In the genomic region with DNA sequence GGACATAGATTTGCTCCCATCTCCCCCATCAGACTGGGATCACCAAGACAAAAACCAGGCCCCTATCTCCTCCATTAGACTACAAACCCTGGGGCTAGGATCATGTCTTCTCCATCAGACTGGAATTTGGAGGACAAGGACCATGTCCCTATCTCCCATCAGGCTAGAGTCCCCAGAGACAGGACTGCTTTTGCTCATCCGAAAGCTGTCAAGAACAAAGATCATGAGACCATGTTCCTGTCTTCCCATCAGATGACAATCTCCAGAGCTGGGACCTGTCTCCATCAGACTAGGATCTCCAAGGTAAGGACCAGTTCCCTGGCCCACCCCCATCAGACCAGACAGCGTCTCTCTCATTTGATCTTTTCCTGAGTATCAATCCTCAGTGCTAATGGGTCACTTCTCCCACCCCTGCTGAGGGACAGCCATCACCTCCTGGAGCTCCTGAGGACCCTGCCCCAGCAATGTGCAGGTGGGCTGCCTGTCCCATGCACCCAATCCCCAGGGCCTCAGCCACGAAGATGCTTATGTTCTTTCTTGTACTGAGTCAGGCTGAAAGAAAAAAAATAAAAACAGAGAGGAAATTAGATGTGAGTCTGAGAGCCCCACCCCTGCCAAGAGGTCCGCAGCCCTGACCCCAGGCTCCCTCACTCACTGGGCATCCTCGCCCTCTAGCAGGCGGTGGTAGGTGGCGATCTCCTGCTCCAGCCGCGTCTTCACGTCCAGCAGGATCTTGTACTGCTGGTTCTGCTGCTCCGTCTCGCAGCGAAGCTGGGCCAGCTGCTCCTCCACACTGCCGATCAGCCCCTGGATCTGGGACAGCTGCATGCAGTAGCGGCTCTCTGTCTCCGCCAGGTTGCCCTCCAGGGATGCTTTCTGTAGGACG, we compare ENCODE assay signal across 14 cellular contexts.
"Had no signal": no experiment of that assay in that cellular context is flagged by ENCODE, and none has a peak within 500 bp of the region (broad histone marks: within the 10 kb centered on the region; RNA-seq: fewer than 3 reads in every experiment).

No MANE protein-coding gene starts in this region.

- H3K4me1 Mint-ChIP-seq: activated CD4-positive, alpha-beta T cell treated with anti-CD3 and anti-CD28 coated beads, Interleukin-2, amount 10 ng/mL, durations not matched to agents 7 days and 5 days; activated naive CD4-positive, alpha-beta T cell treated with anti-CD3 and anti-CD28 coated beads, Interleukin-2, amount 10 ng/mL, durations not matched to agents 7 days and 5 days had no signal

- H3K4me3 Mint-ChIP-seq: activated CD4-positive, alpha-beta T cell treated with anti-CD3 and anti-CD28 coated beads, Interleukin-2, amount 10 ng/mL, durations not matched to agents 7 days and 5 days; activated naive CD4-positive, alpha-beta T cell treated with anti-CD3 and anti-CD28 coated beads, Interleukin-2, amount 10 ng/mL, durations not matched to agents 7 days and 5 days; stimulated activated memory B cell treated with anti-CD40 and anti-IgM and Interleukin-4, amounts not matched to agents 10 μg/mL and 1 μg/mL and 100 μg/mL, for 72 hours had no signal

- H3K27me3 Mint-ChIP-seq: activated CD4-positive, alpha-beta T cell treated with anti-CD3 and anti-CD28 coated beads, Interleukin-2, amount 10 ng/mL, durations not matched to agents 7 days and 5 days had no signal

- H3K9me3 ChIP-seq: ascending aorta, breast epithelium, left lung, SJCRH30, transverse colon had no signal

- H3K9me3 Mint-ChIP-seq: activated CD4-positive, alpha-beta T cell treated with anti-CD3 and anti-CD28 coated beads, Interleukin-2, amount 10 ng/mL, durations not matched to agents 7 days and 5 days; activated naive CD4-positive, alpha-beta T cell treated with anti-CD3 and anti-CD28 coated beads, Interleukin-2, amount 10 ng/mL, durations not matched to agents 7 days and 5 days; activated T-helper 2 cell treated with anti-CD3 and anti-CD28 coated beads, Interferon-gamma antibody, Interleukin-2, Interleukin-4, amounts not matched to agents 10 μg/mL and 5 μg/mL and 100 μg/mL, durations not matched to agents 14 hours and 24 hours and 36 hours; naive B cell; stimulated activated memory B cell treated with anti-CD40 and anti-IgM and Interleukin-4, amounts not matched to agents 10 μg/mL and 1 μg/mL and 100 μg/mL, for 72 hours had no signal

- H3K27me3 ChIP-seq: ascending aorta, breast epithelium, SJCRH30, transverse colon had no signal

- H3K4me3 ChIP-seq: ascending aorta, breast epithelium, left lung, SJCRH30, transverse colon had no signal

- H3K36me3 Mint-ChIP-seq: activated naive CD4-positive, alpha-beta T cell treated with anti-CD3 and anti-CD28 coated beads, Interleukin-2, amount 10 ng/mL, durations not matched to agents 7 days and 5 days; naive B cell; stimulated activated memory B cell treated with anti-CD40 and anti-IgM and Interleukin-4, amounts not matched to agents 10 μg/mL and 1 μg/mL and 100 μg/mL, for 72 hours had no signal

- H3K27ac Mint-ChIP-seq: activated CD4-positive, alpha-beta T cell treated with anti-CD3 and anti-CD28 coated beads, Interleukin-2, amount 10 ng/mL, durations not matched to agents 7 days and 5 days; activated naive CD4-positive, alpha-beta T cell treated with anti-CD3 and anti-CD28 coated beads, Interleukin-2, amount 10 ng/mL, durations not matched to agents 7 days and 5 days; activated T-helper 2 cell treated with anti-CD3 and anti-CD28 coated beads, Interferon-gamma antibody, Interleukin-2, Interleukin-4, amounts not matched to agents 10 μg/mL and 5 μg/mL and 100 μg/mL, durations not matched to agents 14 hours and 24 hours and 36 hours; stimulated activated memory B cell treated with anti-CD40 and anti-IgM and Interleukin-4, amounts not matched to agents 10 μg/mL and 1 μg/mL and 100 μg/mL, for 72 hours had no signal

- DNase-seq: activated CD4-positive, alpha-beta T cell treated with anti-CD3 and anti-CD28 coated beads, Interleukin-2, amount 10 ng/mL, durations not matched to agents 7 days and 5 days; activated naive CD4-positive, alpha-beta T cell treated with anti-CD3 and anti-CD28 coated beads, Interleukin-2, amount 10 ng/mL, durations not matched to agents 7 days and 5 days; activated T-cell treated with anti-CD3 and anti-CD28 coated beads, Interleukin-2, amount 50 U/mL, for 1 hour; left lung; mammary epithelial cell; naive B cell; occipital lobe; transverse colon had no signal

- FAIRE-seq: islet of Langerhans had no signal

- H3K4me1 ChIP-seq: ascending aorta, breast epithelium, left lung, transverse colon had no signal

- H3K36me3 ChIP-seq: ascending aorta, breast epithelium, left lung, SJCRH30, transverse colon had no signal

- ATAC-seq: left lung; stimulated activated memory B cell treated with anti-CD40 and anti-IgM and Interleukin-4, amounts not matched to agents 10 μg/mL and 1 μg/mL and 100 μg/mL, for 72 hours had no signal
